ENCODE assay signal across 19 cellular contexts in the genomic region with DNA sequence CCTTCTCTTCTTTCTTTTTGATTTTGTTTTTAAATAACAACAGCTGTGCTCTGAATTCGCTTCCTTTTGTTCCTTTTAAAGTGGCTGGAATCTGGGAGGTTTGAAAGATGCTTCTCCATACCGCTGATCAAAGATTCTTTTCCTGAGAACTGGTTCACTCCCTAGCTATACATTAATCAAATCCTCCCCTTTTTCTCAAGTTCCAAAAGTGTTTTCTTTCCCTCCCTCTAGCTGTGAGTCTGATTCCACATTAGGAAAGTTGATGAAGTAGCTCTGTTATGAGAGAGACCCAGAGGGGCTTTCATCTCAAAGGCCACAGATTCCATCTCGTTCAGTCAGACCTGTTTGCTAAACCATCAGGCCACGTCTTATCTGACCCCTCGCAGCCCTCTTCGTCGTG.
"Had no signal": no experiment of that assay in that cellular context is flagged by ENCODE, and none has a peak within 500 bp of the region (broad histone marks: within the 10 kb centered on the region; RNA-seq: fewer than 3 reads in every experiment).

No MANE protein-coding gene starts in this region.

- H3K36me3 Mint-ChIP-seq: natural killer cell treated with Interleukin-12 subunit alpha and Interleukin-12 subunit beta and Interleukin-15 and Interleukin-18, amount 100 ng/mL, for 72 hours had no signal

- DNase-seq: activated CD4-positive, alpha-beta memory T cell treated with anti-CD3 and anti-CD28 coated beads, Interleukin-2, amount 10 ng/mL, durations not matched to agents 7 days and 5 days; activated CD4-positive, alpha-beta T cell treated with anti-CD3 and anti-CD28 coated beads, Interleukin-2, amount 10 ng/mL, durations not matched to agents 24 days and 14 days; activated gamma-delta T cell; activated naive CD4-positive, alpha-beta T cell treated with anti-CD3 and anti-CD28 coated beads, Interleukin-2, amount 50 U/mL, for 16 hours; activated naive CD8-positive, alpha-beta T cell treated with anti-CD3 and anti-CD28 coated beads, Interleukin-2, amount 50 U/mL, for 24 hours; activated T-cell treated with anti-CD3 and anti-CD28 coated beads, Interleukin-2, amount 50 U/mL, for 72 hours; body of pancreas; foreskin keratinocyte; kidney; left ventricle myocardium inferior; posterior cingulate gyrus; stimulated activated CD4-positive, alpha-beta T cell treated with anti-CD3 and anti-CD28 coated beads, Interleukin-2, amount 100 ng/mL, for 48 hours; stimulated activated naive CD4-positive, alpha-beta T cell; T1000; testis; trophoblast cell had no signal

- ATAC-seq: activated CD4-positive, CD25-positive, alpha-beta regulatory T cell treated with anti-CD3 and anti-CD28 coated beads, Interleukin-2, amount 50 U/mL, for 24 hours; activated naive CD8-positive, alpha-beta T cell treated with anti-CD3 and anti-CD28 coated beads, Interleukin-2, amount 50 U/mL, for 24 hours; activated T-cell treated with anti-CD3 and anti-CD28 coated beads, Interleukin-2, amount 50 U/mL, for 72 hours; body of pancreas; foreskin keratinocyte had no signal

- H3K4me3 Mint-ChIP-seq: activated CD4-positive, alpha-beta memory T cell treated with anti-CD3 and anti-CD28 coated beads, Interleukin-2, amount 10 ng/mL, durations not matched to agents 7 days and 5 days; activated CD4-positive, alpha-beta T cell treated with anti-CD3 and anti-CD28 coated beads, Interleukin-2, amount 10 ng/mL, durations not matched to agents 24 days and 14 days; activated naive CD8-positive, alpha-beta T cell treated with anti-CD3 and anti-CD28 coated beads, Interleukin-2, amount 50 U/mL, for 24 hours; activated T-cell treated with anti-CD3 and anti-CD28 coated beads, Interleukin-2, amount 50 U/mL, for 72 hours; natural killer cell treated with Interleukin-12 subunit alpha and Interleukin-12 subunit beta and Interleukin-15 and Interleukin-18, amount 100 ng/mL, for 72 hours; T-helper 1 cell treated with Interleukin-12 subunit alpha and Interleukin-12 subunit beta and Interleukin-4 antibody, amounts not matched to agents 30 μg/mL and 1 μg/mL, for 36 hours had no signal

- H3K9me3 Mint-ChIP-seq: activated CD4-positive, alpha-beta memory T cell treated with anti-CD3 and anti-CD28 coated beads, Interleukin-2, amount 10 ng/mL, durations not matched to agents 7 days and 5 days; activated CD4-positive, alpha-beta T cell treated with anti-CD3 and anti-CD28 coated beads, Interleukin-2, amount 10 ng/mL, durations not matched to agents 24 days and 14 days; activated naive CD8-positive, alpha-beta T cell treated with anti-CD3 and anti-CD28 coated beads, Interleukin-2, amount 50 U/mL, for 24 hours; activated T-cell treated with anti-CD3 and anti-CD28 coated beads, Interleukin-2, amount 50 U/mL, for 72 hours; natural killer cell treated with Interleukin-12 subunit alpha and Interleukin-12 subunit beta and Interleukin-15 and Interleukin-18, amount 100 ng/mL, for 72 hours; T-helper 1 cell treated with Interleukin-12 subunit alpha and Interleukin-12 subunit beta and Interleukin-4 antibody, amounts not matched to agents 30 μg/mL and 1 μg/mL, for 36 hours had no signal

- H3K27ac Mint-ChIP-seq: activated CD4-positive, alpha-beta memory T cell treated with anti-CD3 and anti-CD28 coated beads, Interleukin-2, amount 10 ng/mL, durations not matched to agents 7 days and 5 days; activated CD4-positive, alpha-beta T cell treated with anti-CD3 and anti-CD28 coated beads, Interleukin-2, amount 10 ng/mL, durations not matched to agents 24 days and 14 days; activated naive CD8-positive, alpha-beta T cell treated with anti-CD3 and anti-CD28 coated beads, Interleukin-2, amount 50 U/mL, for 24 hours; activated T-cell treated with anti-CD3 and anti-CD28 coated beads, Interleukin-2, amount 50 U/mL, for 72 hours; natural killer cell treated with Interleukin-12 subunit alpha and Interleukin-12 subunit beta and Interleukin-15 and Interleukin-18, amount 100 ng/mL, for 72 hours; T-helper 1 cell treated with Interleukin-12 subunit alpha and Interleukin-12 subunit beta and Interleukin-4 antibody, amounts not matched to agents 30 μg/mL and 1 μg/mL, for 36 hours had no signal

- H3K4me1 Mint-ChIP-seq: activated CD4-positive, alpha-beta memory T cell treated with anti-CD3 and anti-CD28 coated beads, Interleukin-2, amount 10 ng/mL, durations not matched to agents 7 days and 5 days; activated CD4-positive, alpha-beta T cell treated with anti-CD3 and anti-CD28 coated beads, Interleukin-2, amount 10 ng/mL, durations not matched to agents 24 days and 14 days; activated naive CD8-positive, alpha-beta T cell treated with anti-CD3 and anti-CD28 coated beads, Interleukin-2, amount 50 U/mL, for 24 hours had no signal
